Comparison of ENCODE assay signal across 1 cellular context in the genomic region with DNA sequence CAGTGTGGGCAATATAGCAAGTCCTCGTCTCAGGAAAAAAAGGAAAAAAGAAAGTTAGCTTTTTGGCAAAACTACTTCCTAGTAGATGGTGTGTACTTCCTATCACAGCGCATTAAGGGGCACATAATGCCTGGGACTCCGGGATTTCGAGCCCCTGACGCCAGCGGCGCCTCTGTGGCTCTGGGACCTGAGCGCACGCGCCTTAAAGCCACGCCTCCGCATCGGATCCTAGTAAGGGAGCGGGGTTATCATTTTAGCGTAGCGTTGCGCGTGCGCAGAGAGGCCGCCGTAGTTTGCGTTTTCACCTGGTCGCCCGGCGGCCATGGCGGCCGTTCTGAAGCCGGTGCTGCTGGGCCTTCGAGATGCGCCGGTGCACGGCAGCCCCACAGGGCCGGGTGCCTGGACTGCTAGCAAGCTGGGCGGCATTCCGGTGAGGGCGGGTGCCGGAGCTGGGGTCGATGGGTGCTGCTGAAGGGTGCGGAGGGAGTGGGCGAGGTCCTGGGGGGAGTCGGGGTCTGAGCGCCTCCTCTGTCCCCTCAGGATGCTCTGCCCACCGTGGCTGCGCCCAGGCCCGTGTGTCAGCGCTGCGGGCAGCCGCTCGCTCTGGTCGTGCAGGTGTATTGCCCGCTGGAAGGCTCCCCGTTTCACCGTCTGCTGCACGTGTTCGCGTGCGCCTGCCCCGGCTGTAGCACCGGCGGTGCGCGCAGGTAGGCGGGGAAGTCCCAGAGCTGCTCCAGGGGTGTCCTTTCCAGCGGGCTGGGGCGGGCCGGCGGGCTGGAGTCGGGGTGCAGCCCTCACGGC.
TF ChIP-seq lines count a peak whose summit lies in the region.

A gene with protein sequence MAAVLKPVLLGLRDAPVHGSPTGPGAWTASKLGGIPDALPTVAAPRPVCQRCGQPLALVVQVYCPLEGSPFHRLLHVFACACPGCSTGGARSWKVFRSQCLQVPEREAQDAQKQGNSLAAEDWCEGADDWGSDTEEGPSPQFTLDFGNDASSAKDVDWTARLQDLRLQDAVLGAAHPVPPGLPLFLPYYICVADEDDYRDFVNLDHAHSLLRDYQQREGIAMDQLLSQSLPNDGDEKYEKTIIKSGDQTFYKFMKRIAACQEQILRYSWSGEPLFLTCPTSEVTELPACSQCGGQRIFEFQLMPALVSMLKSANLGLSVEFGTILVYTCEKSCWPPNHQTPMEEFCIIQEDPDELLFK (plus strand): TSS at position 291 of the 801 bp plus-strand sequence. CDS start 32 bp downstream, at position 323.

TF ChIP-seq in HEK293, 187 proteins besides CTCF, POLR2A, EP300 and RAD21 (continued from another document and continues in another):
- TF ChIP-seq, protein P1, sequence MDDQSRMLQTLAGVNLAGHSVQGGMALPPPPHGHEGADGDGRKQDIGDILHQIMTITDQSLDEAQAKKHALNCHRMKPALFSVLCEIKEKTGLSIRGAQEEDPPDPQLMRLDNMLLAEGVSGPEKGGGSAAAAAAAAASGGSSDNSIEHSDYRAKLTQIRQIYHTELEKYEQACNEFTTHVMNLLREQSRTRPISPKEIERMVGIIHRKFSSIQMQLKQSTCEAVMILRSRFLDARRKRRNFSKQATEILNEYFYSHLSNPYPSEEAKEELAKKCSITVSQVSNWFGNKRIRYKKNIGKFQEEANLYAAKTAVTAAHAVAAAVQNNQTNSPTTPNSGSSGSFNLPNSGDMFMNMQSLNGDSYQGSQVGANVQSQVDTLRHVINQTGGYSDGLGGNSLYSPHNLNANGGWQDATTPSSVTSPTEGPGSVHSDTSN (CRISPR knock-in tag; IDR thresholded peaks at IDR 0.05) = peak; percentile 89
- no peak for TF ChIP-seq HOXC10 (CRISPR knock-in tag; IDR thresholded peaks at IDR 0.05)
- no peak for TF ChIP-seq ZNF621 (tag by site-specific recombination; IDR thresholded peaks at IDR 0.05)
- TF ChIP-seq, protein P2, sequence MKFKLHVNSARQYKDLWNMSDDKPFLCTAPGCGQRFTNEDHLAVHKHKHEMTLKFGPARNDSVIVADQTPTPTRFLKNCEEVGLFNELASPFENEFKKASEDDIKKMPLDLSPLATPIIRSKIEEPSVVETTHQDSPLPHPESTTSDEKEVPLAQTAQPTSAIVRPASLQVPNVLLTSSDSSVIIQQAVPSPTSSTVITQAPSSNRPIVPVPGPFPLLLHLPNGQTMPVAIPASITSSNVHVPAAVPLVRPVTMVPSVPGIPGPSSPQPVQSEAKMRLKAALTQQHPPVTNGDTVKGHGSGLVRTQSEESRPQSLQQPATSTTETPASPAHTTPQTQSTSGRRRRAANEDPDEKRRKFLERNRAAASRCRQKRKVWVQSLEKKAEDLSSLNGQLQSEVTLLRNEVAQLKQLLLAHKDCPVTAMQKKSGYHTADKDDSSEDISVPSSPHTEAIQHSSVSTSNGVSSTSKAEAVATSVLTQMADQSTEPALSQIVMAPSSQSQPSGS (tag by site-specific recombination; IDR thresholded peaks at IDR 0.05; ENCODE audit: low read depth) = no peak
- TF ChIP-seq, protein P3, sequence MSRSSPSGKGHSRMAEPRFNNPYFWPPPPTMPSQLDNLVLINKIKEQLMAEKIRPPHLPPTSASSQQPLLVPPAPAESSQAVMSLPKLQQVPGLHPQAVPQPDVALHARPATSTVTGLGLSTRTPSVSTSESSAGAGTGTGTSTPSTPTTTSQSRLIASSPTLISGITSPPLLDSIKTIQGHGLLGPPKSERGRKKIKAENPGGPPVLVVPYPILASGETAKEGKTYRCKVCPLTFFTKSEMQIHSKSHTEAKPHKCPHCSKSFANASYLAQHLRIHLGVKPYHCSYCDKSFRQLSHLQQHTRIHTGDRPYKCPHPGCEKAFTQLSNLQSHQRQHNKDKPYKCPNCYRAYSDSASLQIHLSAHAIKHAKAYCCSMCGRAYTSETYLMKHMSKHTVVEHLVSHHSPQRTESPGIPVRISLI (tag by site-specific recombination; IDR thresholded peaks at IDR 0.05) = no peak
- TF ChIP-seq YY2 (tag by site-specific recombination; IDR thresholded peaks at IDR 0.05) = peak; percentile 97
- no peak for TF ChIP-seq ZNF138 (tag by site-specific recombination; IDR thresholded peaks at IDR 0.05; ENCODE audit: borderline replicate concordance)
- TF ChIP-seq, protein P4, sequence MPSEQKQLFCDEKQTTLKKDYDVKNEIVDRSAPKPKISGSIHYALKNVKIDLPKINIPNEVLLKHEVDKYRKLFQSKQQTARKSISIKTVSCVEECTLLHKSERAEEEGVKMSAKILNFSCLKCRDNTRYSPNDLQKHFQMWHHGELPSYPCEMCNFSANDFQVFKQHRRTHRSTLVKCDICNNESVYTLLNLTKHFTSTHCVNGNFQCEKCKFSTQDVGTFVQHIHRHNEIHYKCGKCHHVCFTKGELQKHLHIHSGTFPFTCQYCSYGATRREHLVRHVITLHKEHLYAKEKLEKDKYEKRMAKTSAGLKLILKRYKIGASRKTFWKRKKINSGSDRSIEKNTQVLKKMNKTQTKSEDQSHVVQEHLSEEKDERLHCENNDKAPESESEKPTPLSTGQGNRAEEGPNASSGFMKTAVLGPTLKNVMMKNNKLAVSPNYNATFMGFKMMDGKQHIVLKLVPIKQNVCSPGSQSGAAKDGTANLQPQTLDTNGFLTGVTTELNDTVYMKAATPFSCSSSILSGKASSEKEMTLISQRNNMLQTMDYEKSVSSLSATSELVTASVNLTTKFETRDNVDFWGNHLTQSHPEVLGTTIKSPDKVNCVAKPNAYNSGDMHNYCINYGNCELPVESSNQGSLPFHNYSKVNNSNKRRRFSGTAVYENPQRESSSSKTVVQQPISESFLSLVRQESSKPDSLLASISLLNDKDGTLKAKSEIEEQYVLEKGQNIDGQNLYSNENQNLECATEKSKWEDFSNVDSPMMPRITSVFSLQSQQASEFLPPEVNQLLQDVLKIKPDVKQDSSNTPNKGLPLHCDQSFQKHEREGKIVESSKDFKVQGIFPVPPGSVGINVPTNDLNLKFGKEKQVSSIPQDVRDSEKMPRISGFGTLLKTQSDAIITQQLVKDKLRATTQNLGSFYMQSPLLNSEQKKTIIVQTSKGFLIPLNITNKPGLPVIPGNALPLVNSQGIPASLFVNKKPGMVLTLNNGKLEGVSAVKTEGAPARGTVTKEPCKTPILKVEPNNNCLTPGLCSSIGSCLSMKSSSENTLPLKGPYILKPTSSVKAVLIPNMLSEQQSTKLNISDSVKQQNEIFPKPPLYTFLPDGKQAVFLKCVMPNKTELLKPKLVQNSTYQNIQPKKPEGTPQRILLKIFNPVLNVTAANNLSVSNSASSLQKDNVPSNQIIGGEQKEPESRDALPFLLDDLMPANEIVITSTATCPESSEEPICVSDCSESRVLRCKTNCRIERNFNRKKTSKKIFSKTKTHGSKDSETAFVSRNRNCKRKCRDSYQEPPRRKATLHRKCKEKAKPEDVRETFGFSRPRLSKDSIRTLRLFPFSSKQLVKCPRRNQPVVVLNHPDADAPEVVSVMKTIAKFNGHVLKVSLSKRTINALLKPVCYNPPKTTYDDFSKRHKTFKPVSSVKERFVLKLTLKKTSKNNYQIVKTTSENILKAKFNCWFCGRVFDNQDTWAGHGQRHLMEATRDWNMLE (tag by site-specific recombination; conservative IDR thresholded peaks at IDR 0.05; ENCODE audit: low read depth) = no peak; the same call in 1 of the 2 replicates
- no peak for TF ChIP-seq ZNF555 (tag by site-specific recombination; conservative IDR thresholded peaks at IDR 0.05)
- TF ChIP-seq ZNF600 (tag by site-specific recombination; IDR thresholded peaks at IDR 0.05) = peak; percentile 96
- TF ChIP-seq, protein P5, sequence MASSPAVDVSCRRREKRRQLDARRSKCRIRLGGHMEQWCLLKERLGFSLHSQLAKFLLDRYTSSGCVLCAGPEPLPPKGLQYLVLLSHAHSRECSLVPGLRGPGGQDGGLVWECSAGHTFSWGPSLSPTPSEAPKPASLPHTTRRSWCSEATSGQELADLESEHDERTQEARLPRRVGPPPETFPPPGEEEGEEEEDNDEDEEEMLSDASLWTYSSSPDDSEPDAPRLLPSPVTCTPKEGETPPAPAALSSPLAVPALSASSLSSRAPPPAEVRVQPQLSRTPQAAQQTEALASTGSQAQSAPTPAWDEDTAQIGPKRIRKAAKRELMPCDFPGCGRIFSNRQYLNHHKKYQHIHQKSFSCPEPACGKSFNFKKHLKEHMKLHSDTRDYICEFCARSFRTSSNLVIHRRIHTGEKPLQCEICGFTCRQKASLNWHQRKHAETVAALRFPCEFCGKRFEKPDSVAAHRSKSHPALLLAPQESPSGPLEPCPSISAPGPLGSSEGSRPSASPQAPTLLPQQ (tag by site-specific recombination; IDR thresholded peaks at IDR 0.05) = peak; percentile 84
- peak; percentile 92; the same call in 1 of the 2 replicates for TF ChIP-seq REPIN1 (tag by site-specific recombination; IDR thresholded peaks at IDR 0.05; ENCODE audit: low read depth)
- TF ChIP-seq ZNF76 (tag by site-specific recombination; IDR thresholded peaks at IDR 0.05; ENCODE audit: borderline replicate concordance, low read depth) = peak; percentile 69; the same call in 1 of the 2 replicates
- TF ChIP-seq ZNF175 (tag by site-specific recombination; IDR thresholded peaks at IDR 0.05) = no peak
- TF ChIP-seq MYNN (tag by site-specific recombination; IDR thresholded peaks at IDR 0.05; ENCODE audit: borderline replicate concordance) = no peak
- no peak for TF ChIP-seq ZNF571 (tag by site-specific recombination; IDR thresholded peaks at IDR 0.05)
- no peak for TF ChIP-seq ZNF426 (tag by site-specific recombination; IDR thresholded peaks at IDR 0.05)
- TF ChIP-seq MEIS1 (CRISPR knock-in tag; IDR thresholded peaks at IDR 0.05; ENCODE audit: borderline replicate concordance) = no peak
- TF ChIP-seq ZNF501 (tag by site-specific recombination; IDR thresholded peaks at IDR 0.05) = peak; percentile 99
- peak; percentile 44; the same call in 1 of the 2 replicates for TF ChIP-seq ZFP69B (tag by site-specific recombination; IDR thresholded peaks at IDR 0.05)
- no peak for TF ChIP-seq ZNF140 (tag by site-specific recombination; IDR thresholded peaks at IDR 0.05)
- TF ChIP-seq ZNF48 (tag by site-specific recombination; IDR thresholded peaks at IDR 0.05) = no peak
- no peak for TF ChIP-seq ZNF221 (tag by site-specific recombination; IDR thresholded peaks at IDR 0.05; ENCODE audit: borderline replicate concordance)
- peak; percentile 56 for TF ChIP-seq SP3 (tag by site-specific recombination; IDR thresholded peaks at IDR 0.05)
- TF ChIP-seq, protein P6, sequence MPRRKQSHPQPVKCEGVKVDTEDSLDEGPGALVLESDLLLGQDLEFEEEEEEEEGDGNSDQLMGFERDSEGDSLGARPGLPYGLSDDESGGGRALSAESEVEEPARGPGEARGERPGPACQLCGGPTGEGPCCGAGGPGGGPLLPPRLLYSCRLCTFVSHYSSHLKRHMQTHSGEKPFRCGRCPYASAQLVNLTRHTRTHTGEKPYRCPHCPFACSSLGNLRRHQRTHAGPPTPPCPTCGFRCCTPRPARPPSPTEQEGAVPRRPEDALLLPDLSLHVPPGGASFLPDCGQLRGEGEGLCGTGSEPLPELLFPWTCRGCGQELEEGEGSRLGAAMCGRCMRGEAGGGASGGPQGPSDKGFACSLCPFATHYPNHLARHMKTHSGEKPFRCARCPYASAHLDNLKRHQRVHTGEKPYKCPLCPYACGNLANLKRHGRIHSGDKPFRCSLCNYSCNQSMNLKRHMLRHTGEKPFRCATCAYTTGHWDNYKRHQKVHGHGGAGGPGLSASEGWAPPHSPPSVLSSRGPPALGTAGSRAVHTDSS (tag by site-specific recombination; IDR thresholded peaks at IDR 0.05) = no peak
- TF ChIP-seq, protein P7, sequence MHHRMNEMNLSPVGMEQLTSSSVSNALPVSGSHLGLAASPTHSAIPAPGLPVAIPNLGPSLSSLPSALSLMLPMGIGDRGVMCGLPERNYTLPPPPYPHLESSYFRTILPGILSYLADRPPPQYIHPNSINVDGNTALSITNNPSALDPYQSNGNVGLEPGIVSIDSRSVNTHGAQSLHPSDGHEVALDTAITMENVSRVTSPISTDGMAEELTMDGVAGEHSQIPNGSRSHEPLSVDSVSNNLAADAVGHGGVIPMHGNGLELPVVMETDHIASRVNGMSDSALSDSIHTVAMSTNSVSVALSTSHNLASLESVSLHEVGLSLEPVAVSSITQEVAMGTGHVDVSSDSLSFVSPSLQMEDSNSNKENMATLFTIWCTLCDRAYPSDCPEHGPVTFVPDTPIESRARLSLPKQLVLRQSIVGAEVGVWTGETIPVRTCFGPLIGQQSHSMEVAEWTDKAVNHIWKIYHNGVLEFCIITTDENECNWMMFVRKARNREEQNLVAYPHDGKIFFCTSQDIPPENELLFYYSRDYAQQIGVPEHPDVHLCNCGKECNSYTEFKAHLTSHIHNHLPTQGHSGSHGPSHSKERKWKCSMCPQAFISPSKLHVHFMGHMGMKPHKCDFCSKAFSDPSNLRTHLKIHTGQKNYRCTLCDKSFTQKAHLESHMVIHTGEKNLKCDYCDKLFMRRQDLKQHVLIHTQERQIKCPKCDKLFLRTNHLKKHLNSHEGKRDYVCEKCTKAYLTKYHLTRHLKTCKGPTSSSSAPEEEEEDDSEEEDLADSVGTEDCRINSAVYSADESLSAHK (tag by site-specific recombination; IDR thresholded peaks at IDR 0.05) = 0 out of 2 replicates have a peak, but pooled peaks have one; percentile 4
- TF ChIP-seq ZNF10 (tag by site-specific recombination; IDR thresholded peaks at IDR 0.05) = peak; percentile 89; the same call in 1 of the 2 replicates
- TF ChIP-seq, protein P8, sequence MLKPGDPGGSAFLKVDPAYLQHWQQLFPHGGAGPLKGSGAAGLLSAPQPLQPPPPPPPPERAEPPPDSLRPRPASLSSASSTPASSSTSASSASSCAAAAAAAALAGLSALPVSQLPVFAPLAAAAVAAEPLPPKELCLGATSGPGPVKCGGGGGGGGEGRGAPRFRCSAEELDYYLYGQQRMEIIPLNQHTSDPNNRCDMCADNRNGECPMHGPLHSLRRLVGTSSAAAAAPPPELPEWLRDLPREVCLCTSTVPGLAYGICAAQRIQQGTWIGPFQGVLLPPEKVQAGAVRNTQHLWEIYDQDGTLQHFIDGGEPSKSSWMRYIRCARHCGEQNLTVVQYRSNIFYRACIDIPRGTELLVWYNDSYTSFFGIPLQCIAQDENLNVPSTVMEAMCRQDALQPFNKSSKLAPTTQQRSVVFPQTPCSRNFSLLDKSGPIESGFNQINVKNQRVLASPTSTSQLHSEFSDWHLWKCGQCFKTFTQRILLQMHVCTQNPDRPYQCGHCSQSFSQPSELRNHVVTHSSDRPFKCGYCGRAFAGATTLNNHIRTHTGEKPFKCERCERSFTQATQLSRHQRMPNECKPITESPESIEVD (tag by site-specific recombination; IDR thresholded peaks at IDR 0.05) = no peak
- peak; percentile 93 for TF ChIP-seq ZBTB48 (tag by site-specific recombination; IDR thresholded peaks at IDR 0.05)
- peak; percentile 59; the same call in 1 of the 2 replicates for TF ChIP-seq ZNF239 (tag by site-specific recombination; IDR thresholded peaks at IDR 0.05)
- no peak for TF ChIP-seq OSR2 (tag by site-specific recombination; IDR thresholded peaks at IDR 0.05)
- peak; percentile 72; the same call in 1 of the 2 replicates for TF ChIP-seq ZNF837 (tag by site-specific recombination; IDR thresholded peaks at IDR 0.05)
- TF ChIP-seq ZNF626 (tag by site-specific recombination; IDR thresholded peaks at IDR 0.05) = no peak
- peak; percentile 85 for TF ChIP-seq KLF9 (tag by site-specific recombination; IDR thresholded peaks at IDR 0.05; ENCODE audit: low read depth)
- TF ChIP-seq OVOL3 (tag by site-specific recombination; IDR thresholded peaks at IDR 0.05) = no peak
- TF ChIP-seq ZBTB1 (tag by site-specific recombination; IDR thresholded peaks at IDR 0.05) = 0 out of 2 replicates have a peak, but pooled peaks have one; percentile 58
- TF ChIP-seq, protein P9, sequence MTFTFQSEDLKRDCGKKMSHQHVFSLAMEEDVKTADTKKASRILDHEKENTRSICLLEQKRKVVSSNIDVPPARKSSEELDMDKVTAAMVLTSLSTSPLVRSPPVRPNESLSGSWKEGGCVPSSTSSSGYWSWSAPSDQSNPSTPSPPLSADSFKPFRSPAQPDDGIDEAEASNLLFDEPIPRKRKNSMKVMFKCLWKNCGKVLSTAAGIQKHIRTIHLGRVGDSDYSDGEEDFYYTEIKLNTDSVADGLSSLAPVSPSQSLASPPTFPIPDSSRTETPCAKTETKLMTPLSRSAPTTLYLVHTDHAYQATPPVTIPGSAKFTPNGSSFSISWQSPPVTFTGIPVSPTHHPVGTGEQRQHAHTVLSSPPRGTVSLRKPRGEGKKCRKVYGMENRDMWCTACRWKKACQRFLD (tag by site-specific recombination; IDR thresholded peaks at IDR 0.05) = peak; percentile 90; the same call in 1 of the 2 replicates
